2 cellular contexts compared by ENCODE assay signal in genomic region chr12:66693901-66694513, GRCh38.
TF ChIP-seq lines count a peak whose summit lies in the region.

No MANE protein-coding gene starts in this region.

TF ChIP-seq in HCT116, 20 proteins besides CTCF, POLR2A, EP300 and RAD21 (continued from another document):
- TF ChIP-seq SP1 (IDR thresholded peaks at IDR 0.05; ENCODE audit: low read depth): no peak

TF ChIP-seq in liver, 16 proteins besides CTCF, POLR2A, EP300 and RAD21 (continued from another document):
- TF ChIP-seq ZBTB33 (IDR thresholded peaks at IDR 0.05) (no peak), ATF3 (IDR thresholded peaks at IDR 0.05) (no peak), EGR1 (IDR thresholded peaks at IDR 0.05; ENCODE audit: low read depth in 2 of 2) (no peak), FOXA1 (IDR thresholded peaks at IDR 0.05) (no peak), RXRA (IDR thresholded peaks at IDR 0.05) (no peak), GABPA (IDR thresholded peaks at IDR 0.05 in 1 of 2, conservative IDR thresholded peaks at IDR 0.05 in 1 of 2) (no peak), HNF4G (IDR thresholded peaks at IDR 0.05) (no peak), JUND (IDR thresholded peaks at IDR 0.05) (no peak), FOXA2 (IDR thresholded peaks at IDR 0.05) (no peak), SP1 (IDR thresholded peaks at IDR 0.05) (no peak), HNF4A (conservative IDR thresholded peaks at IDR 0.05) (no peak), NR2F2 (IDR thresholded peaks at IDR 0.05) (no peak), MAX (IDR thresholded peaks at IDR 0.05) (no peak), TAF1 (conservative IDR thresholded peaks at IDR 0.05) (no peak), YY1 (IDR thresholded peaks at IDR 0.05) (no peak)
